Comparison of ENCODE assay signal across 8 cellular contexts in genomic region chr10:102644646-102645387, GRCh38. TPM values are rescaled to one million over a fixed set of nuclear protein-coding genes. Genes with fewer than 3 reads are reported as not detected.
DNase-seq lines count a peak whose midpoint lies in the region; ATAC-seq and TF ChIP-seq lines count a peak whose summit lies in the region.

No MANE protein-coding gene starts in this region.

- H3K4me1 ChIP-seq in KMS-11 (ENCODE audit: low read depth, poor library complexity, severe bottlenecking) (peaks cover 42% of the 10 kb centered on the region), neuron (ENCODE audit: insufficient read depth, low read length) (peaks cover 41% of the 10 kb centered on the region), suprapubic skin (peaks cover 43% of the 10 kb centered on the region)

- peak overlapping the region; percentile 47 for H2AFZ ChIP-seq in KMS-11 (ENCODE audit: low read depth)
- H2AFZ ChIP-seq in neuron (ENCODE audit: low read depth, low read length), result no peak overlapping the region

- H3K9ac ChIP-seq in KMS-11, result peak overlapping the region; percentile 95

- H3K4me3 ChIP-seq in KMS-11 (IDR thresholded peaks at IDR 0.05; ENCODE audit: insufficient read depth, low read depth, low read length), result no peak overlapping the region
- H3K4me3 ChIP-seq in foreskin fibroblast (ENCODE audit: low read depth in 1 of 2, low read length in 2 of 2), result peak overlapping the region; percentile 97 to 99
- H3K4me3 ChIP-seq in neuron (ENCODE audit: low read length), result peak overlapping the region; percentile 92
- H3K4me3 ChIP-seq in suprapubic skin, result peak overlapping the region; percentile 73

- peaks cover 11% of the 10 kb centered on the region for H4K20me1 ChIP-seq in KMS-11 (ENCODE audit: insufficient read depth)

- no peaks in the 10 kb centered on the region for H3K36me3 ChIP-seq in KMS-11 (ENCODE audit: insufficient read depth)
- peaks cover 11% of the 10 kb centered on the region for H3K36me3 ChIP-seq in neuron (ENCODE audit: insufficient read depth, low read length)
- H3K36me3 ChIP-seq in suprapubic skin, result no peaks in the 10 kb centered on the region

- ATAC-seq in HG03469 (IDR thresholded peaks at IDR 0.05; ENCODE audit: unreplicated experiment), result no peak

- WGBS in suprapubic skin, result 20% methylated on average over 1 of the region's 62 CpGs

- peak; percentile 17 for DNase-seq in DMS79 (lab: John Stamatoyannopoulos, UW)
- peak; percentile 71 for DNase-seq in RPMI7951 (ENCODE audit: low read depth)
- peak; percentile 68 for DNase-seq in activated gamma-delta T cell treated with anti-CD3 and anti-CD28 coated beads, Interleukin-2, amount 50 U/mL, for 16 hours (ENCODE audit: low read depth)
- DNase-seq in foreskin fibroblast, result peak; percentile 73 to 86
- peak; percentile 91 to 93 for DNase-seq in suprapubic skin (ENCODE audit: low spot score in 2 of 2)

- H3K9me3 ChIP-seq in neuron (ENCODE audit: low read length), result no peaks in the 10 kb centered on the region
- no peaks in the 10 kb centered on the region for H3K9me3 ChIP-seq in suprapubic skin

- TF ChIP-seq CTCF in KMS-11 (conservative IDR thresholded peaks at IDR 0.05; ENCODE audit: low read depth, low read length) (peak; percentile 65), foreskin fibroblast (IDR thresholded peaks at IDR 0.05; ENCODE audit: low read depth, low read length) (peak; percentile 54), suprapubic skin (IDR thresholded peaks at IDR 0.05) (peak; percentile 19 to 52)

- peak overlapping the region; percentile 96 for H3K4me2 ChIP-seq in KMS-11

- peak overlapping the region; percentile 98 for H3K27ac ChIP-seq in KMS-11
- peak overlapping the region; percentile 99 for H3K27ac ChIP-seq in suprapubic skin

- no peak for TF ChIP-seq POLR2A in suprapubic skin (IDR thresholded peaks at IDR 0.05)

- no peaks in the 10 kb centered on the region; the same call in 1 of the 2 replicates for H3K27me3 ChIP-seq in KMS-11 (ENCODE audit: insufficient read depth, low read depth)
- no peaks in the 10 kb centered on the region for H3K27me3 ChIP-seq in neuron (ENCODE audit: insufficient read depth, low read length)
- no peaks in the 10 kb centered on the region for H3K27me3 ChIP-seq in suprapubic skin

- TF ChIP-seq EP300 in suprapubic skin (IDR thresholded peaks at IDR 0.05), result no peak

- peaks cover 61% of the 10 kb centered on the region for H3K79me2 ChIP-seq in KMS-11 (ENCODE audit: insufficient read depth, low read depth)

RNA-seq across cellular contexts. Expression of gene TRIM8, which starts 0.5 kb away (rescaled TPM):
- total RNA-seq in RPMI7951 (2014; rRNA removed; shearing (Covaris generic)), result 39.3 and 52.8 TPM in 2 replicates
- total RNA-seq in suprapubic skin, result 100 to 1,000 TPM in 2 of 4 donors, 10 to 100 TPM in 2; 73.1 to 113 (median 96.1) TPM

Comparison
In these comparisons a context has a peak if more than half of its experiments do, and no peak if none do; other contexts are left out.
1. DNase-seq: peak in every context shown above with its lines; median percentile 92 in suprapubic skin; 80 in foreskin fibroblast; 71 in RPMI7951; 68 in activated gamma-delta T cell treated with anti-CD3 and anti-CD28 coated beads, Interleukin-2, amount 50 U/mL, for 16 hours; 17 in DMS79.